ENCODE assay signal across 14 cellular contexts in the genomic region with DNA sequence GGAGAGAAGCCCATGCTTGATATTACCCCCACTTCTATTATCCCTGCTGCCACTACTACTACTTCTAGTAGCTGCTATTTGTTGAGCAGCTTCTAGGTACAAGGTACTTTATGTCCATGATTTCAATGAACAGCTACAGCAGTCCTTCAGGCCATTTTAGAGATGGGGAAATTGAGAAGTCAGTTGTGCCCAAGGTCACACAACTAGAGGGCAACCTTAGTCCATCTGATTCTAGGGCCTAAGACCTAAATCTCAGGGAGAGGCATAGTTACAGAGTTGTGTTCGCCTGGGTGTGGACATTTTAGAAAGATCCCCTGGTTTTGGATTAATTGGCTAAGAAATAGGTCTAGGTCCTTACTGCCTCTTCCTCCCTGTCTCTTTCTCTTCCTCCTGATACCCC. TPM values are rescaled to one million over a fixed set of nuclear protein-coding genes. Genes with fewer than 3 reads are reported as not detected.
DNase-seq lines count a peak whose midpoint lies in the region; ATAC-seq and TF ChIP-seq lines count a peak whose summit lies in the region.
"Had no signal": no experiment of that assay in that cellular context is flagged by ENCODE, and none has a peak within 500 bp of the region (broad histone marks: within the 10 kb centered on the region; RNA-seq: fewer than 3 reads in every experiment).

No MANE protein-coding gene starts in this region.

- TF ChIP-seq RAD21 in HCT116 (IDR thresholded peaks at IDR 0.05; ENCODE audit: low read depth): 0 out of 2 replicates have a peak, but pooled peaks have one; percentile 5

- H3K4me3 Mint-ChIP-seq in Caco-2 (ENCODE audit: unreplicated experiment): no peak overlapping the region
- no peak overlapping the region for H3K4me3 Mint-ChIP-seq in activated naive CD8-positive, alpha-beta T cell treated with anti-CD3 and anti-CD28 coated beads, Interleukin-2, amount 50 U/mL, for 24 hours
- H3K4me3 Mint-ChIP-seq: memory B cell, WTC11 had no signal

- no peaks in the 10 kb centered on the region for H3K27me3 ChIP-seq in Caco-2 (replicated peaks; ENCODE audit: control insufficient read depth, insufficient read depth, low read length)
- H3K27me3 ChIP-seq in HCT116 (ENCODE audit: insufficient read depth, low read length): no peaks in the 10 kb centered on the region
- H3K27me3 ChIP-seq in osteoblast (ENCODE audit: insufficient read depth, low read length): no peaks in the 10 kb centered on the region
- H3K27me3 ChIP-seq: BE2C had no signal

- peaks cover 78% of the 10 kb centered on the region for H3K4me1 Mint-ChIP-seq in Caco-2 (ENCODE audit: low read depth, unreplicated experiment)
- H3K4me1 Mint-ChIP-seq in activated naive CD8-positive, alpha-beta T cell treated with anti-CD3 and anti-CD28 coated beads, Interleukin-2, amount 50 U/mL, for 24 hours: peaks cover 73% of the 10 kb centered on the region
- H3K4me1 Mint-ChIP-seq: memory B cell, WTC11 had no signal

- H2AFZ ChIP-seq in HCT116 (ENCODE audit: low read depth, low read length, poor library complexity, severe bottlenecking): no peak overlapping the region
- H2AFZ ChIP-seq in osteoblast (ENCODE audit: low read length): no peak overlapping the region

- peaks cover 2% of the 10 kb centered on the region for H3K36me3 ChIP-seq in Caco-2 (ENCODE audit: control insufficient read depth, insufficient read depth, low read length)
- H3K36me3 ChIP-seq in HCT116 (ENCODE audit: control insufficient read depth in 1 of 2, insufficient read depth in 2 of 2, low read length in 2 of 2): no peaks in the 10 kb centered on the region; a peak in 1 of 4 replicates
- H3K36me3 ChIP-seq in osteoblast (ENCODE audit: insufficient read depth, low read length): peaks cover 68% of the 10 kb centered on the region
- H3K36me3 ChIP-seq: BE2C had no signal

- TF ChIP-seq CTCF in Caco-2 (IDR thresholded peaks at IDR 0.05; ENCODE audit: insufficient read depth in 1 of 2, low read depth in 1 of 2, low read length in 1 of 2, severe bottlenecking in 1 of 2, unreplicated experiment in 1 of 2) (no peak), HCT116 (IDR thresholded peaks at IDR 0.05 in 2 of 3, conservative IDR thresholded peaks at IDR 0.05 in 1 of 3; ENCODE audit: borderline replicate concordance in 1 of 3, insufficient read depth in 1 of 3, low read depth in 2 of 3, low read length in 2 of 3) (0 out of 6 replicates have a peak, but pooled peaks of 1 of the 3 experiments have one; percentile 7), osteoblast (IDR thresholded peaks at IDR 0.05; ENCODE audit: extremely low read depth, low read depth, low read length) (no peak)

- BruUV-seq in Caco-2 (replicated peaks; lab: Mats Ljungman, UMichigan): no TSS peak
- no TSS peak for BruUV-seq in HCT116 (replicated peaks; lab: Mats Ljungman, UMichigan)

- 0 out of 2 replicates have a peak overlapping the region, but pooled peaks have one; percentile 52 for H3K9ac ChIP-seq in HCT116 (ENCODE audit: low read length)

- peak overlapping the region; percentile 67 for H3K4me2 ChIP-seq in HCT116 (ENCODE audit: low read length)
- H3K4me2 ChIP-seq in osteoblast (ENCODE audit: insufficient read depth, low read length): peak overlapping the region; percentile 18

- DNase-seq in Caco-2 (no peak), HCT116 (ENCODE audit: low read depth, low spot score) (no peak), osteoblast (ENCODE audit: insufficient read length, low spot score, missing footprints) (no peak), NCI-H2196 (lab: John Stamatoyannopoulos, UW; ENCODE audit: unreplicated experiment) (no peak)
- DNase-seq in activated naive CD8-positive, alpha-beta T cell treated with anti-CD3 and anti-CD28 coated beads, Interleukin-2, amount 50 U/mL, for 24 hours: no peak
- DNase-seq: BE2C; NCI-H187; NCI-H82; stimulated activated CD4-positive, alpha-beta T cell treated with anti-CD3 and anti-CD28 coated beads, Interleukin-1b, Interleukin-23, amount 100 ng/mL, for 48 hours had no signal

- RAD21 ChIA-PET in HCT116 (lab: Charles Lee; ENCODE audit: low non-redundant PET in 1 of 2, low total read pairs in 2 of 2, uncharacterized antibody in 2 of 2, unreplicated experiment in 2 of 2): no interaction called here

- CTCF ChIA-PET in Caco-2 (lab: Charles Lee): interaction anchor here (1.3 kb wide), 1 partner anchor 73 kb away, joined by 6 read pairs; no protein-coding TSS in a partner anchor
- CTCF ChIA-PET in HCT116 (lab: Charles Lee): no interaction called here

- TF ChIP-seq POLR2A in HCT116 (IDR thresholded peaks at IDR 0.05; ENCODE audit: borderline replicate concordance, extremely low read depth, insufficient read depth, insufficient read length): no peak

- no peaks in the 10 kb centered on the region for H3K27me3 Mint-ChIP-seq in Caco-2 (ENCODE audit: insufficient read depth, unreplicated experiment)
- H3K27me3 Mint-ChIP-seq in activated naive CD8-positive, alpha-beta T cell treated with anti-CD3 and anti-CD28 coated beads, Interleukin-2, amount 50 U/mL, for 24 hours: no peaks in the 10 kb centered on the region

- H3K4me1 ChIP-seq in Caco-2: peaks cover 96% of the 10 kb centered on the region
- H3K4me1 ChIP-seq in HCT116 (ENCODE audit: control insufficient read depth in 1 of 2, insufficient read depth in 2 of 2, low read length in 2 of 2): peaks cover 52 to 79% of the 10 kb centered on the region in 2 experiments
- H3K4me1 ChIP-seq in osteoblast (ENCODE audit: insufficient read depth, low read length): peaks cover 97% of the 10 kb centered on the region
- H3K4me1 ChIP-seq: BE2C had no signal

- H3K9me2 ChIP-seq in HCT116 (ENCODE audit: insufficient read depth): no peaks in the 10 kb centered on the region

- H3K27ac ChIP-seq in HCT116 (ENCODE audit: low read depth, low read length): no peak overlapping the region
- H3K27ac ChIP-seq in cingulate gyrus (ENCODE audit: low read depth, low read length): peak overlapping the region; percentile 32
- H3K27ac ChIP-seq in osteoblast (ENCODE audit: low read depth, low read length): peak overlapping the region; percentile 97

- H4K20me1 ChIP-seq in HCT116 (ENCODE audit: insufficient read depth): no peaks in the 10 kb centered on the region
- H4K20me1 ChIP-seq in osteoblast (ENCODE audit: insufficient read depth, low read length): no peaks in the 10 kb centered on the region

- H3K79me2 ChIP-seq in HCT116 (ENCODE audit: insufficient read depth, low read length) (no peaks in the 10 kb centered on the region), osteoblast (ENCODE audit: insufficient read depth, low read length) (peaks cover 74% of the 10 kb centered on the region)

- H3K4me3 ChIP-seq in Caco-2 (ENCODE audit: low read depth, low read length) (no peak overlapping the region), HCT116 (replicated peaks in 1 of 2; ENCODE audit: low read depth in 1 of 2, low read length in 2 of 2) (no peak overlapping the region), osteoblast (ENCODE audit: insufficient read depth, low read length) (no peak overlapping the region)

- intact Hi-C loops in Caco-2 (cut with micrococcal nuclease; ENCODE audit: unreplicated experiment) (loop anchor here (5.0 kb wide), 1 partner anchor 120 kb away; no protein-coding TSS in a partner anchor), HCT116 (cut with micrococcal nuclease) (no loop called here)

- no peak for ATAC-seq in HCT116
- no peak for ATAC-seq in activated naive CD8-positive, alpha-beta T cell treated with anti-CD3 and anti-CD28 coated beads, Interleukin-2, amount 50 U/mL, for 24 hours
- ATAC-seq in HG03520 (IDR thresholded peaks at IDR 0.05; ENCODE audit: unreplicated experiment): no peak
- ATAC-seq in GM18517 (IDR thresholded peaks at IDR 0.05; ENCODE audit: unreplicated experiment): no peak
- ATAC-seq: WTC11 had no signal

- H3K9me3 ChIP-seq in Caco-2: no peaks in the 10 kb centered on the region
- no peaks in the 10 kb centered on the region for H3K9me3 ChIP-seq in HCT116 (ENCODE audit: control insufficient read depth in 1 of 2, insufficient read depth in 1 of 2, low read depth in 1 of 2, low read length in 2 of 2)
- no peaks in the 10 kb centered on the region for H3K9me3 ChIP-seq in osteoblast (ENCODE audit: low read depth, low read length)
- H3K9me3 ChIP-seq: BE2C had no signal

- POLR2A ChIA-PET in Caco-2 (lab: Charles Lee): no interaction called here
- POLR2A ChIA-PET in HCT116 (lab: Charles Lee): interaction anchor here (1.4 to 2.2 kb wide), 4 partner anchors 11 to 76 kb away, joined by 4 to 8 read pairs (median 4); no protein-coding TSS in a partner anchor

- H3K9me3 Mint-ChIP-seq in Caco-2 (ENCODE audit: unreplicated experiment): no peaks in the 10 kb centered on the region
- no peaks in the 10 kb centered on the region for H3K9me3 Mint-ChIP-seq in activated naive CD8-positive, alpha-beta T cell treated with anti-CD3 and anti-CD28 coated beads, Interleukin-2, amount 50 U/mL, for 24 hours
- H3K9me3 Mint-ChIP-seq: memory B cell, WTC11 had no signal

- H3K36me3 Mint-ChIP-seq in Caco-2 (ENCODE audit: insufficient read depth, unreplicated experiment): peaks cover 84% of the 10 kb centered on the region
- peaks cover 3% of the 10 kb centered on the region for H3K36me3 Mint-ChIP-seq in activated naive CD8-positive, alpha-beta T cell treated with anti-CD3 and anti-CD28 coated beads, Interleukin-2, amount 50 U/mL, for 24 hours (ENCODE audit: low read depth)
- H3K36me3 Mint-ChIP-seq: memory B cell, WTC11 had no signal

- peak overlapping the region; percentile 70 for H3K27ac Mint-ChIP-seq in Caco-2 (ENCODE audit: unreplicated experiment)
- no peak overlapping the region for H3K27ac Mint-ChIP-seq in activated naive CD8-positive, alpha-beta T cell treated with anti-CD3 and anti-CD28 coated beads, Interleukin-2, amount 50 U/mL, for 24 hours
- H3K27ac Mint-ChIP-seq: memory B cell, WTC11 had no signal

TF ChIP-seq in HCT116, 20 proteins besides CTCF, POLR2A, EP300 and RAD21 (continues in another document):
- TF ChIP-seq ATF3 (IDR thresholded peaks at IDR 0.05) (no peak), EZH2 (IDR thresholded peaks at IDR 0.05) (no peak), JUND (IDR thresholded peaks at IDR 0.05) (no peak), YY1 (IDR thresholded peaks at IDR 0.05; ENCODE audit: extremely low read depth, insufficient replicate concordance, low read depth, low read length) (no peak), EGR1 (IDR thresholded peaks at IDR 0.05; ENCODE audit: low read depth) (no peak), TCF7L2 (IDR thresholded peaks at IDR 0.05; ENCODE audit: borderline replicate concordance, extremely low read depth, insufficient read depth, insufficient read length) (no peak), CEBPB (IDR thresholded peaks at IDR 0.05; ENCODE audit: low read depth) (no peak), FOSL1 (IDR thresholded peaks at IDR 0.05; ENCODE audit: low read depth) (no peak), ZFX (IDR thresholded peaks at IDR 0.05) (no peak), SRF (IDR thresholded peaks at IDR 0.05; ENCODE audit: low read depth) (no peak), SP1 (IDR thresholded peaks at IDR 0.05; ENCODE audit: low read depth) (no peak)

RNA-seq across cellular contexts. Expression of gene MICAL2, which starts 52.3 kb away (rescaled TPM):
- total RNA-seq in Caco-2 (2022): 247 and 272 TPM in 2 replicates
- 37.4 TPM for total RNA-seq in HCT116 (2021; ENCODE audit: unreplicated experiment)
- polyA plus RNA-seq in HCT116 (2012): 31.3 and 42.8 TPM in 2 replicates
- total RNA-seq in osteoblast: 109 and 156 TPM in 2 replicates
